Comparison of ENCODE assay signal across 8 cellular contexts in genomic region chr10:118047363-118047719, GRCh38. TPM values are rescaled to one million over a fixed set of nuclear protein-coding genes. Genes with fewer than 3 reads are reported as not detected.
DNase-seq lines count a peak whose midpoint lies in the region; ATAC-seq and TF ChIP-seq lines count a peak whose summit lies in the region.

No MANE protein-coding gene starts in this region.

- H3K27me3 ChIP-seq in CD4-positive, alpha-beta T cell (ENCODE audit: control insufficient read depth, insufficient read depth, low read length), result no peaks in the 10 kb centered on the region
- H3K27me3 ChIP-seq in endocrine pancreas (ENCODE audit: control insufficient read depth, insufficient read depth, low read length), result no peaks in the 10 kb centered on the region
- no peaks in the 10 kb centered on the region for H3K27me3 ChIP-seq in neuron (ENCODE audit: insufficient read depth, low read length)

- no peak overlapping the region for H3K9ac ChIP-seq in endocrine pancreas (ENCODE audit: control insufficient read depth, insufficient read depth, low read length)

- no peaks in the 10 kb centered on the region for H3K36me3 ChIP-seq in OCI-LY7 (ENCODE audit: insufficient read depth, low read length)
- no peaks in the 10 kb centered on the region for H3K36me3 ChIP-seq in endocrine pancreas (ENCODE audit: control insufficient read depth, insufficient read depth, low read length)
- no peaks in the 10 kb centered on the region for H3K36me3 ChIP-seq in neuron (ENCODE audit: insufficient read depth, low read length)

- no TSS peak for BruUV-seq in OCI-LY7 (replicated peaks; lab: Mats Ljungman, UMichigan)

- peak overlapping the region; percentile 94 for H3K4me3 Mint-ChIP-seq in CD4-positive, alpha-beta T cell

- H3K4me2 ChIP-seq in OCI-LY7 (ENCODE audit: low read length), result peak overlapping the region; percentile 77

- no peak for ATAC-seq in CD4-positive, alpha-beta T cell (ENCODE audit: poor library complexity)
- ATAC-seq in GM18868 (IDR thresholded peaks at IDR 0.05; ENCODE audit: unreplicated experiment) (no peak), HG03342 (IDR thresholded peaks at IDR 0.05; ENCODE audit: unreplicated experiment) (no peak)

- no peaks in the 10 kb centered on the region for H4K20me1 ChIP-seq in OCI-LY7 (ENCODE audit: insufficient read depth, low read length)

- TF ChIP-seq CTCF in CD4-positive, alpha-beta T cell (IDR thresholded peaks at IDR 0.05), result no peak
- no peak for TF ChIP-seq CTCF in OCI-LY7 (conservative IDR thresholded peaks at IDR 0.05; ENCODE audit: low read length)

- no peaks in the 10 kb centered on the region for H3K9me2 ChIP-seq in OCI-LY7 (ENCODE audit: insufficient read depth, low read length)

- no peaks in the 10 kb centered on the region for H3K27me3 Mint-ChIP-seq in CD4-positive, alpha-beta T cell

- intact Hi-C loops in CD4-positive, alpha-beta T cell (cut with DNase I, micrococcal nuclease), result loop anchor here (5.0 to 10.0 kb wide), 6 partner anchors 297 to 1845 kb away; partner anchors contain the start of genes FAM204A (in 1 of the 2), INPP5F (in 1 of the 2), MCMBP (in 1 of the 2) and PDZD8 (in 1 of the 2)
- intact Hi-C loops in OCI-LY7 (cut with micrococcal nuclease; ENCODE audit: unreplicated experiment), result loop anchor here (5.0 to 10.0 kb wide), 2 partner anchors 297 to 670 kb away; partner anchors contain the start of genes FAM204A and PDZD8

- H3K79me2 ChIP-seq in OCI-LY7 (ENCODE audit: insufficient read depth, low read depth, low read length), result peaks cover 39% of the 10 kb centered on the region

- POLR2A ChIA-PET in CD4-positive, alpha-beta T cell (lab: Charles Lee), result no interaction called here
- POLR2A ChIA-PET in OCI-LY7 (lab: Charles Lee), result no interaction called here

- H3K4me3 ChIP-seq in OCI-LY7 (ENCODE audit: low read depth, low read length, poor library complexity, severe bottlenecking) (peak overlapping the region; percentile 75), endocrine pancreas (ENCODE audit: control insufficient read depth, insufficient read depth, low read length) (peak overlapping the region; percentile 43), neuron (ENCODE audit: low read length) (peak overlapping the region; percentile 88)

- no peaks in the 10 kb centered on the region for H3K36me3 Mint-ChIP-seq in CD4-positive, alpha-beta T cell (ENCODE audit: low read depth)

- DNase-seq in CD4-positive, alpha-beta T cell, result no peak
- DNase-seq in OCI-LY7 (ENCODE audit: low spot score) (no peak), DMS79 (lab: John Stamatoyannopoulos, UW) (no peak), NCI-H2171 (lab: John Stamatoyannopoulos, UW) (no peak)

- CTCF ChIA-PET in CD4-positive, alpha-beta T cell (lab: Charles Lee), result no interaction called here
- CTCF ChIA-PET in OCI-LY7 (lab: Charles Lee; ENCODE audit: unreplicated experiment), result no interaction called here

- H2AFZ ChIP-seq in OCI-LY7 (ENCODE audit: low read length), result peak overlapping the region; percentile 99
- peak overlapping the region; percentile 87 for H2AFZ ChIP-seq in neuron (ENCODE audit: low read depth, low read length)

- no peaks in the 10 kb centered on the region for H3K9me3 Mint-ChIP-seq in CD4-positive, alpha-beta T cell

- H3K4me1 ChIP-seq in OCI-LY7 (ENCODE audit: insufficient read depth, low read length, poor library complexity, severe bottlenecking) (peaks cover 32% of the 10 kb centered on the region), endocrine pancreas (ENCODE audit: control insufficient read depth, insufficient read depth, low read length) (peaks cover 16% of the 10 kb centered on the region), neuron (ENCODE audit: insufficient read depth, low read length) (peaks cover 17% of the 10 kb centered on the region)

- no peak overlapping the region for H3K27ac ChIP-seq in CD4-positive, alpha-beta T cell (ENCODE audit: low read depth, low read length)
- no peak overlapping the region for H3K27ac ChIP-seq in OCI-LY7 (ENCODE audit: low read depth, low read length, poor library complexity, severe bottlenecking)

- H3K4me1 Mint-ChIP-seq in CD4-positive, alpha-beta T cell (ENCODE audit: low read depth), result peaks cover 43% of the 10 kb centered on the region

- H3K9me3 ChIP-seq in CD4-positive, alpha-beta T cell (ENCODE audit: control insufficient read depth, low read length), result no peaks in the 10 kb centered on the region
- H3K9me3 ChIP-seq in OCI-LY7 (ENCODE audit: low read length) (no peaks in the 10 kb centered on the region), endocrine pancreas (ENCODE audit: control insufficient read depth, low read length) (no peaks in the 10 kb centered on the region), neuron (ENCODE audit: low read length) (no peaks in the 10 kb centered on the region)

- H3K27ac Mint-ChIP-seq in CD4-positive, alpha-beta T cell, result peak overlapping the region; percentile 66

RNA-seq across cellular contexts. Expression of gene RAB11FIP2, which starts 0.6 kb away (rescaled TPM):
- 10 to 100 TPM; 35.6 to 37.7 TPM for total RNA-seq in CD4-positive, alpha-beta T cell
- total RNA-seq in OCI-LY7 (2014; rRNA removed; shearing (Covaris generic)), result 13.6 and 20.9 TPM in 2 replicates
- total RNA-seq in OCI-LY7 (2022), result 25.3 and 27.0 TPM in 2 replicates
